ENCODE assay signal across 9 cellular contexts in genomic region chr12:25051583-25052190, GRCh38.
DNase-seq lines count a peak whose midpoint lies in the region; ATAC-seq and TF ChIP-seq lines count a peak whose summit lies in the region.
"Had no signal": no experiment of that assay in that cellular context is flagged by ENCODE, and none has a peak within 500 bp of the region (broad histone marks: within the 10 kb centered on the region; RNA-seq: fewer than 3 reads in every experiment).

No MANE protein-coding gene starts in this region.

- intact Hi-C loops in activated T-helper 1 cell treated with anti-CD3 and anti-CD28 coated beads, Interleukin-12 subunit alpha, Interleukin-12 subunit beta, Interleukin-2, Interleukin-4 antibody, amounts not matched to agents 30 ng/mL and 10 ng/mL and 1 ng/mL, durations not matched to agents 14 hours and 24 hours and 36 hours (cut with micrococcal nuclease) = loop anchor here (1.0 to 10.0 kb wide), 16 partner anchors 13 to 1963 kb away; partner anchors contain the start of genes DNAI7, ETFRF1, FGFR1OP2 and INTS13

- H2BK120ac ChIP-seq in neuronal stem cell (ENCODE audit: low read depth, low read length) = no peak overlapping the region
- no peak overlapping the region for H2BK120ac ChIP-seq in mesendoderm (ENCODE audit: low read depth, low read length)

- WGBS in neuronal stem cell (ENCODE audit: extremely low coverage in 2 of 2, insufficient read length in 2 of 2, insufficient replicate concordance in 1 of 2), 2 donors = no CpG with 5 or more reads among the region's 6 CpGs
- WGBS in mesendoderm (ENCODE audit: extremely low coverage, insufficient coverage, low lambda C conversion rate) = no CpG with 5 or more reads among the region's 6 CpGs

- H3F3A ChIP-seq in GM23338 (replicated peaks; ENCODE audit: low read depth) = no peaks in the 10 kb centered on the region

- no peak overlapping the region for H3K23ac ChIP-seq in neuronal stem cell (ENCODE audit: low read depth, low read length, poor library complexity)
- H3K23ac ChIP-seq in mesendoderm (ENCODE audit: low read length) = no peak overlapping the region

- H2BK12ac ChIP-seq in neuronal stem cell (ENCODE audit: low read length) = no peak overlapping the region

- H3K14ac ChIP-seq in neuronal stem cell (ENCODE audit: low read length) = no peak overlapping the region

- H3K9me3 Mint-ChIP-seq in GM23338 = peaks cover 13% of the 10 kb centered on the region
- H3K9me3 Mint-ChIP-seq in activated T-helper 1 cell treated with anti-CD3 and anti-CD28 coated beads, Interleukin-12 subunit alpha, Interleukin-12 subunit beta, Interleukin-2, Interleukin-4 antibody, amounts not matched to agents 30 ng/mL and 10 ng/mL and 1 ng/mL, durations not matched to agents 14 hours and 24 hours and 36 hours = peaks cover 14% of the 10 kb centered on the region

- peak overlapping the region; percentile 31 for H3K4me3 ChIP-seq in GM12875 (ENCODE audit: low read depth, low read length)
- no peak overlapping the region for H3K4me3 ChIP-seq in GM23338
- H3K4me3 ChIP-seq in NB4 (ENCODE audit: low read depth, low read length) = peak overlapping the region; percentile 85
- H3K4me3 ChIP-seq in neuronal stem cell (ENCODE audit: low read length in 2 of 2) = no peak overlapping the region
- no peak overlapping the region for H3K4me3 ChIP-seq in mesendoderm (ENCODE audit: low read length)

- H3K4ac ChIP-seq in neuronal stem cell (ENCODE audit: low read length) (no peak overlapping the region), mesendoderm (ENCODE audit: low read depth, low read length) (no peak overlapping the region)

- ATAC-seq in GM23338 = no peak

- no peak overlapping the region for H2AK5ac ChIP-seq in neuronal stem cell (ENCODE audit: low read depth, low read length)
- H2AK5ac ChIP-seq in mesendoderm (ENCODE audit: low read length) = no peak overlapping the region

- DNase-seq in GM23338 (ENCODE audit: low spot score) (no peak), NB4 (ENCODE audit: low read depth) (peak; percentile 78), neuronal stem cell (ENCODE audit: low spot score) (no peak), inferior parietal cortex (ENCODE audit: extremely low spot score) (no peak), mesendoderm (no peak), GOT3 (lab: John Stamatoyannopoulos, UW) (no peak)
- peak; percentile 50 for DNase-seq in activated T-helper 1 cell treated with anti-CD3 and anti-CD28 coated beads, Interleukin-12 subunit alpha, Interleukin-12 subunit beta, Interleukin-2, Interleukin-4 antibody, amounts not matched to agents 30 ng/mL and 10 ng/mL and 1 ng/mL, durations not matched to agents 14 hours and 24 hours and 36 hours (ENCODE audit: low spot score)

- H3K79me1 ChIP-seq in neuronal stem cell (ENCODE audit: low read depth, low read length) (no peaks in the 10 kb centered on the region), mesendoderm (ENCODE audit: low read length) (no peaks in the 10 kb centered on the region)

- H3K36me3 Mint-ChIP-seq in GM23338 (ENCODE audit: low read depth) = peaks cover 3% of the 10 kb centered on the region; the same call in 1 of the 3 replicates
- peaks cover 3% of the 10 kb centered on the region for H3K36me3 Mint-ChIP-seq in activated T-helper 1 cell treated with anti-CD3 and anti-CD28 coated beads, Interleukin-12 subunit alpha, Interleukin-12 subunit beta, Interleukin-2, Interleukin-4 antibody, amounts not matched to agents 30 ng/mL and 10 ng/mL and 1 ng/mL, durations not matched to agents 14 hours and 24 hours and 36 hours (ENCODE audit: low read depth)

- TF ChIP-seq POLR2A in NB4 (IDR thresholded peaks at IDR 0.05; ENCODE audit: extremely low read depth, insufficient read length) = no peak

- H3K9me3 ChIP-seq in neuronal stem cell (replicated peaks in 1 of 2; ENCODE audit: control insufficient read depth in 2 of 2, insufficient read depth in 1 of 2, low read depth in 1 of 2, low read length in 2 of 2) = peaks cover 3 to 6% of the 10 kb centered on the region in 2 donors

- H3K79me2 ChIP-seq in GM23338 (replicated peaks; ENCODE audit: insufficient read depth) (no peaks in the 10 kb centered on the region), mesendoderm (ENCODE audit: control insufficient read depth, insufficient read depth, low read length) (no peaks in the 10 kb centered on the region)

- no peak overlapping the region for H3K4me3 Mint-ChIP-seq in GM23338
- H3K4me3 Mint-ChIP-seq in activated T-helper 1 cell treated with anti-CD3 and anti-CD28 coated beads, Interleukin-12 subunit alpha, Interleukin-12 subunit beta, Interleukin-2, Interleukin-4 antibody, amounts not matched to agents 30 ng/mL and 10 ng/mL and 1 ng/mL, durations not matched to agents 14 hours and 24 hours and 36 hours = peak overlapping the region; percentile 92

- TF ChIP-seq CTCF in GM12875 (IDR thresholded peaks at IDR 0.05; ENCODE audit: borderline replicate concordance, insufficient read depth, low read depth, low read length) = no peak
- no peak for TF ChIP-seq CTCF in GM23338 (conservative IDR thresholded peaks at IDR 0.05; ENCODE audit: low read depth in 2 of 2)
- TF ChIP-seq CTCF in NB4 (IDR thresholded peaks at IDR 0.05; ENCODE audit: low read depth, low read length) = no peak

- H2AFZ ChIP-seq in GM23338 = peak overlapping the region; percentile 78; the same call in 1 of the 2 replicates
- H2AFZ ChIP-seq in neuronal stem cell (ENCODE audit: low read length) = peak overlapping the region; percentile 50

- H3K4me2 ChIP-seq in GM23338 (0 out of 2 replicates have a peak overlapping the region, but pooled peaks have one; percentile 41), neuronal stem cell (ENCODE audit: insufficient read depth, low read length, poor library complexity, severe bottlenecking) (no peak overlapping the region), mesendoderm (ENCODE audit: low read length) (no peak overlapping the region)

- no peak overlapping the region for H3K18ac ChIP-seq in neuronal stem cell (ENCODE audit: low read length)
- no peak overlapping the region for H3K18ac ChIP-seq in mesendoderm (ENCODE audit: low read length)

- no peak overlapping the region for H3K27ac Mint-ChIP-seq in GM23338
- H3K27ac Mint-ChIP-seq in activated T-helper 1 cell treated with anti-CD3 and anti-CD28 coated beads, Interleukin-12 subunit alpha, Interleukin-12 subunit beta, Interleukin-2, Interleukin-4 antibody, amounts not matched to agents 30 ng/mL and 10 ng/mL and 1 ng/mL, durations not matched to agents 14 hours and 24 hours and 36 hours = peak overlapping the region; percentile 99

- no peak overlapping the region for H3K27ac ChIP-seq in GM23338 (ENCODE audit: low read depth)
- no peak overlapping the region for H3K27ac ChIP-seq in neuronal stem cell (replicated peaks; ENCODE audit: low read length)
- no peak overlapping the region for H3K27ac ChIP-seq in mesendoderm (ENCODE audit: low read depth, low read length)
- H3K27ac ChIP-seq: epithelial cell of prostate had no signal

- H2BK5ac ChIP-seq in neuronal stem cell (ENCODE audit: low read length) = no peak overlapping the region
- H2BK5ac ChIP-seq in mesendoderm (ENCODE audit: low read length) = no peak overlapping the region

- H4K8ac ChIP-seq in neuronal stem cell (ENCODE audit: low read depth, low read length) = no peak overlapping the region
- no peak overlapping the region for H4K8ac ChIP-seq in mesendoderm (ENCODE audit: low read depth, low read length)

- H3K4me1 ChIP-seq in GM23338 (ENCODE audit: insufficient read depth) (peaks cover 7% of the 10 kb centered on the region; the same call in 1 of the 2 replicates), neuronal stem cell (ENCODE audit: control insufficient read depth in 2 of 2, insufficient read depth in 1 of 2, low read depth in 1 of 2, low read length in 2 of 2) (peaks cover 0 to 4% of the 10 kb centered on the region in 2 donors), mesendoderm (ENCODE audit: control insufficient read depth, low read depth, low read length) (no peaks in the 10 kb centered on the region)

- no peak overlapping the region for H4K5ac ChIP-seq in mesendoderm (ENCODE audit: low read length)

- H3K9ac ChIP-seq in neuronal stem cell (ENCODE audit: low read depth, low read length, poor library complexity) (no peak overlapping the region), mesendoderm (ENCODE audit: low read length) (no peak overlapping the region)

- no peaks in the 10 kb centered on the region for H3K36me3 ChIP-seq in GM23338 (ENCODE audit: insufficient read depth)
- no peaks in the 10 kb centered on the region for H3K36me3 ChIP-seq in neuronal stem cell (replicated peaks in 1 of 2; ENCODE audit: control insufficient read depth in 2 of 2, insufficient read depth in 2 of 2, low read length in 2 of 2)
- H3K36me3 ChIP-seq in mesendoderm (ENCODE audit: control insufficient read depth, insufficient read depth, low read length) = no peaks in the 10 kb centered on the region

- H2BK15ac ChIP-seq in neuronal stem cell (ENCODE audit: low read length) (no peak overlapping the region), mesendoderm (replicated peaks; ENCODE audit: low read depth) (no peak overlapping the region)

- H3K27me3 Mint-ChIP-seq in GM23338 (ENCODE audit: insufficient read depth, low read depth, poor library complexity) = no peaks in the 10 kb centered on the region
- H3K27me3 Mint-ChIP-seq in activated T-helper 1 cell treated with anti-CD3 and anti-CD28 coated beads, Interleukin-12 subunit alpha, Interleukin-12 subunit beta, Interleukin-2, Interleukin-4 antibody, amounts not matched to agents 30 ng/mL and 10 ng/mL and 1 ng/mL, durations not matched to agents 14 hours and 24 hours and 36 hours (ENCODE audit: insufficient read depth) = peaks cover 8% of the 10 kb centered on the region

- H3K27me3 ChIP-seq in GM23338 (ENCODE audit: insufficient read depth) (no peaks in the 10 kb centered on the region), neuronal stem cell (ENCODE audit: control insufficient read depth in 3 of 3, insufficient read depth in 3 of 3, low read depth in 1 of 3, low read length in 3 of 3) (no peaks in the 10 kb centered on the region), mesendoderm (ENCODE audit: insufficient read depth, low read length, poor library complexity) (no peaks in the 10 kb centered on the region)

- H3K56ac ChIP-seq in mesendoderm (ENCODE audit: low read length) = no peak overlapping the region

- H3K9me2 ChIP-seq in GM23338 (ENCODE audit: insufficient read depth) = no peaks in the 10 kb centered on the region

- H3K4me1 Mint-ChIP-seq in GM23338 = peaks cover 8% of the 10 kb centered on the region
- H3K4me1 Mint-ChIP-seq in activated T-helper 1 cell treated with anti-CD3 and anti-CD28 coated beads, Interleukin-12 subunit alpha, Interleukin-12 subunit beta, Interleukin-2, Interleukin-4 antibody, amounts not matched to agents 30 ng/mL and 10 ng/mL and 1 ng/mL, durations not matched to agents 14 hours and 24 hours and 36 hours (ENCODE audit: low read depth) = peaks cover 51% of the 10 kb centered on the region

- no peak overlapping the region for H4K91ac ChIP-seq in neuronal stem cell (ENCODE audit: low read depth, low read length, poor library complexity)

- no peaks in the 10 kb centered on the region for H4K20me1 ChIP-seq in GM23338 (replicated peaks; ENCODE audit: insufficient read depth)

TF ChIP-seq in GM23338, 12 proteins besides CTCF, POLR2A, EP300 and RAD21:
- TF ChIP-seq ZNF114 (CRISPR knock-in tag; IDR thresholded peaks at IDR 0.05) = no peak
- no peak for TF ChIP-seq CREB1 (CRISPR knock-in tag; IDR thresholded peaks at IDR 0.05; ENCODE audit: low read depth)
- TF ChIP-seq JUNB (IDR thresholded peaks at IDR 0.05; ENCODE audit: unreplicated experiment) = no peak
- TF ChIP-seq NANOG (IDR thresholded peaks at IDR 0.05; ENCODE audit: borderline replicate concordance) = no peak

Comparison
In these comparisons a context has a peak if more than half of its experiments do, and no peak if none do; other contexts are left out.
1. H3K4me3 ChIP-seq: peak in GM12875 (single experiment) and NB4 (single experiment); none in GM23338 (single experiment), neuronal stem cell (0 of 2) and mesendoderm (single experiment).
2. DNase-seq: peak in NB4 (single experiment) and activated T-helper 1 cell treated with anti-CD3 and anti-CD28 coated beads, Interleukin-12 subunit alpha, Interleukin-12 subunit beta, Interleukin-2, Interleukin-4 antibody, amounts not matched to agents 30 ng/mL and 10 ng/mL and 1 ng/mL, durations not matched to agents 14 hours and 24 hours and 36 hours (single experiment); none in GM23338 (single experiment), neuronal stem cell (single experiment), inferior parietal cortex (single experiment), mesendoderm (single experiment) and GOT3 (single experiment).